14 cellular contexts compared by ENCODE assay signal in the genomic region with DNA sequence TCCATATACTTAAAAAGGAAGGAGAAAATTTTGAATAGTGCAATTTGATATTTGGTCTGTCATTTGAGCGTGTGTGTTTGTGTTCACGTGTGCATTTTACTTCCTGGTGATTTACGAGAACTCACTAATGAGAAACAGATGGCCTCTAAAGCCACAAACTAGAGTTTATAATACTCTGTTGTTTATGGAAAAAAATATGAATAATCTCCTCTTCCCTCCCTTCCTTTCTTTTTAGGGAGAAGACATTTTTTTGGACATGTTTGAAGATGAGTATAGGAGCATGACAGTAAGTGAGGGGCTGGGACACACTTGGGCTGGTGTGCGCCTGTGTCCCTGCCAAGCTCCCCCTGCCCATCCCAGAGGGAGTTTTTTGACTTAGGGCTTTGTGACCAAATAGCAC.
DNase-seq lines count a peak whose midpoint lies in the region; ATAC-seq and TF ChIP-seq lines count a peak whose summit lies in the region.
"Had no signal": no experiment of that assay in that cellular context is flagged by ENCODE, and none has a peak within 500 bp of the region (broad histone marks: within the 10 kb centered on the region; RNA-seq: fewer than 3 reads in every experiment).

No MANE protein-coding gene starts in this region.

- H3K9me3 ChIP-seq in left ventricle myocardium inferior (replicated peaks): no peaks in the 10 kb centered on the region
- H3K9me3 ChIP-seq in right atrium auricular region: no peaks in the 10 kb centered on the region
- no peaks in the 10 kb centered on the region for H3K9me3 ChIP-seq in right cardiac atrium (ENCODE audit: control insufficient read depth, low read length)
- no peaks in the 10 kb centered on the region for H3K9me3 ChIP-seq in uterus
- no peaks in the 10 kb centered on the region for H3K9me3 ChIP-seq in breast epithelium
- H3K9me3 ChIP-seq: body of pancreas, lower lobe of right lung, prostate gland had no signal

- TF ChIP-seq CTCF in left ventricle myocardium inferior (IDR thresholded peaks at IDR 0.05; ENCODE audit: borderline replicate concordance) (no peak), right atrium auricular region (IDR thresholded peaks at IDR 0.05) (no peak), uterus (IDR thresholded peaks at IDR 0.05) (no peak), breast epithelium (IDR thresholded peaks at IDR 0.05) (no peak)

- DNase-seq in left ventricle myocardium inferior: no peak
- DNase-seq in right atrium auricular region (ENCODE audit: low spot score): no peak
- DNase-seq in SK-N-DZ (ENCODE audit: low spot score): peak; percentile 48
- no peak for DNase-seq in right cardiac atrium
- peak in 1 of 2 donors; percentile 39 for DNase-seq in uterus
- DNase-seq in putamen (ENCODE audit: low spot score): no peak
- DNase-seq in breast epithelium (ENCODE audit: low spot score in 2 of 2): no peak
- DNase-seq: body of pancreas; CD4-positive, alpha-beta T cell; foreskin keratinocyte; lower lobe of right lung; NCI-H1930 had no signal

- H3K4me1 ChIP-seq in left ventricle myocardium inferior: peaks cover 12% of the 10 kb centered on the region
- H3K4me1 ChIP-seq in right atrium auricular region: no peaks in the 10 kb centered on the region
- H3K4me1 ChIP-seq in right cardiac atrium (ENCODE audit: control insufficient read depth, insufficient read depth, low read length): no peaks in the 10 kb centered on the region
- peaks cover 3 to 19% of the 10 kb centered on the region in 2 donors for H3K4me1 ChIP-seq in uterus
- no peaks in the 10 kb centered on the region for H3K4me1 ChIP-seq in breast epithelium
- H3K4me1 ChIP-seq: body of pancreas, prostate gland had no signal

- TF ChIP-seq POLR2A in uterus (IDR thresholded peaks at IDR 0.05): no peak
- TF ChIP-seq POLR2A in breast epithelium (IDR thresholded peaks at IDR 0.05): no peak

- H3K4me3 ChIP-seq in left ventricle myocardium inferior: no peak overlapping the region
- H3K4me3 ChIP-seq in right atrium auricular region: no peak overlapping the region
- H3K4me3 ChIP-seq in right cardiac atrium (ENCODE audit: low read length): no peak overlapping the region
- no peak overlapping the region for H3K4me3 ChIP-seq in uterus
- H3K4me3 ChIP-seq in breast epithelium: no peak overlapping the region
- H3K4me3 ChIP-seq: body of pancreas, lower lobe of right lung, prostate gland had no signal

- H3K27ac ChIP-seq in left ventricle myocardium inferior (replicated peaks): peak overlapping the region; percentile 63
- H3K27ac ChIP-seq in right atrium auricular region: no peak overlapping the region
- peak overlapping the region; percentile 38 for H3K27ac ChIP-seq in right cardiac atrium (ENCODE audit: low read length)
- H3K27ac ChIP-seq in uterus: peak overlapping the region; percentile 72 to 79
- peak overlapping the region in 1 of 2 donors; percentile 80 for H3K27ac ChIP-seq in breast epithelium
- H3K27ac ChIP-seq: body of pancreas, foreskin keratinocyte, lower lobe of right lung had no signal

- ATAC-seq in right cardiac atrium: no peak
- ATAC-seq in GM21526 (IDR thresholded peaks at IDR 0.05; ENCODE audit: low FRiP score, unreplicated experiment): no peak
- ATAC-seq: body of pancreas, foreskin keratinocyte, lower lobe of right lung had no signal

- intact Hi-C loops in left ventricle myocardium inferior (cut with micrococcal nuclease): no loop called here
- intact Hi-C loops in right cardiac atrium (cut with DNase I): no loop called here
- intact Hi-C loops in uterus (cut with DNase I; ENCODE audit: low total_unique reads): no loop called here
- intact Hi-C loops in breast epithelium (cut with DNase I; ENCODE audit: low total_unique reads): no loop called here

- H3K36me3 ChIP-seq in left ventricle myocardium inferior (peaks cover 87% of the 10 kb centered on the region), right atrium auricular region (peaks cover 46% of the 10 kb centered on the region), uterus (no peaks in the 10 kb centered on the region), breast epithelium (peaks cover 5% of the 10 kb centered on the region)
- H3K36me3 ChIP-seq: prostate gland had no signal

- H3K27me3 ChIP-seq in left ventricle myocardium inferior (ENCODE audit: low read depth) (no peaks in the 10 kb centered on the region), right atrium auricular region (no peaks in the 10 kb centered on the region), right cardiac atrium (ENCODE audit: control insufficient read depth, insufficient read depth) (no peaks in the 10 kb centered on the region), uterus (no peaks in the 10 kb centered on the region), breast epithelium (no peaks in the 10 kb centered on the region)
- H3K27me3 ChIP-seq: body of pancreas, foreskin keratinocyte had no signal

- 65% methylated on average over 4 of the region's 4 CpGs for WGBS in right cardiac atrium

Comparison
In these comparisons a context has a peak if more than half of its experiments do, and no peak if none do; other contexts are left out.
1. H3K27ac ChIP-seq: peak in left ventricle myocardium inferior (single experiment), right cardiac atrium (single experiment) and uterus (2 of 2); none in right atrium auricular region (0 of 2).